Comparison of ENCODE assay signal across 8 cellular contexts in the genomic region with DNA sequence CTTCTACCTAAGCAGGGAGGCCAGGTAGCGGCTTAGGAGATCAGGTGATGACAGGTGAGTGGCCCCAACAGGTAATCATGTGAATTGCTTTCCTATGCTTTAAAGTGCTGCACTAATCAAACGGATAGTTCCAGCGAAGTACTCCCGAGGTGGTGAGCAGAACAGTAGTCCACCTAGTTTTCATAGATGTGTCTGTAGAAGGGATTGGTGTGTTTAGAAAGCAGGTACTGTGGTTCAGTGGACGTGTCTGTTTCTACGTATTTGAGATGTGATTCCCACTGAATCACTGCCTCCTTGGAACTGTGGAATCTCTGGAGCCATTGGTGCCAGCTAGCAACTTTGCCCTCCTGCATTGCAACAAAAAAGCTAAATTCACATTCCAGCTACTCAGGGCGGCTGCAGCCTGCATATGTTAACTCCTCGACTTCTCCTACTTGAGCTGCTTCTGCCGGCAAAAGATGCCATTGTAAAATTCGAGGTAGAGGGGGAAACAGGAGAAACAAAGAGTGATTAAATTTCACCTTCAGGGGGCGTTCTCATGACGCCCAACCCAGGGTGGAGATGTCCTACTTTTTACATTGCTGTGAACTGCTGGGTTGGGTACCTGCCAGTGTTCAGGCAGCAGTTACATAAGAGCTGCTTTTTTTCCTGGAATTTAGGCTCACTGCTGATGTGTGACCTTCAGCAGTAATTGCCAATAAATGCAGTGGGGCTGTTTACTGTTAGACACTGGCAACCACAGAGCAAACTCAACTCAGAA.
DNase-seq lines count a peak whose midpoint lies in the region; ATAC-seq and TF ChIP-seq lines count a peak whose summit lies in the region.

No MANE protein-coding gene starts in this region.

- TF ChIP-seq CTCF in OCI-LY1 (IDR thresholded peaks at IDR 0.05; ENCODE audit: low read length) = peak; percentile 42; the same call in 1 of the 2 replicates

- no peaks in the 10 kb centered on the region for H3F3A ChIP-seq in OCI-LY1 (ENCODE audit: insufficient read depth, low read length)

- no peaks in the 10 kb centered on the region for H3K9me2 ChIP-seq in OCI-LY1 (ENCODE audit: low read depth, low read length)

- H3K4me1 ChIP-seq in OCI-LY1 (ENCODE audit: insufficient read depth, low read length, severe bottlenecking) = no peaks in the 10 kb centered on the region
- no peaks in the 10 kb centered on the region for H3K4me1 ChIP-seq in thymus (ENCODE audit: control insufficient read depth, insufficient read depth, low read length)

- H3K27me3 ChIP-seq in OCI-LY1 (ENCODE audit: insufficient read depth, low read length) (no peaks in the 10 kb centered on the region), thymus (ENCODE audit: control insufficient read depth, insufficient read depth) (no peaks in the 10 kb centered on the region)

- DNase-seq in activated gamma-delta T cell treated with Interleukin-2 at 50 U/mL for 16 hours = peak; percentile 12
- no peak for DNase-seq in activated gamma-delta T cell (lab: John Stamatoyannopoulos, UW)
- peak; percentile 10 to 75 for DNase-seq in cerebellar nuclear complex (lab: John Stamatoyannopoulos, UW)
- peak; percentile 59 to 85 for DNase-seq in left colon
- DNase-seq in foreskin melanocyte = no peak

- H3K36me3 ChIP-seq in OCI-LY1 (ENCODE audit: insufficient read depth, low read length) (no peaks in the 10 kb centered on the region), thymus (ENCODE audit: control insufficient read depth, insufficient read depth) (peaks cover 22% of the 10 kb centered on the region)

- H3K9ac ChIP-seq in OCI-LY1 (ENCODE audit: low read length) = no peak overlapping the region

- H3K79me2 ChIP-seq in OCI-LY1 (ENCODE audit: insufficient read depth, low read length) = no peaks in the 10 kb centered on the region

- H2AFZ ChIP-seq in OCI-LY1 (ENCODE audit: low read length) = no peak overlapping the region

- intact Hi-C loops in left colon (cut with DNase I, micrococcal nuclease) = loop anchor here in 1 of 2 donors (5.0 to 10.0 kb wide), 2 partner anchors 104 to 267 kb away; no protein-coding TSS in a partner anchor

- H3K9me3 ChIP-seq in OCI-LY1 (ENCODE audit: low read length) = no peaks in the 10 kb centered on the region
- no peaks in the 10 kb centered on the region for H3K9me3 ChIP-seq in thymus (ENCODE audit: control insufficient read depth)

- ATAC-seq in left colon (peak; percentile 72), GM18870 (IDR thresholded peaks at IDR 0.05; ENCODE audit: unreplicated experiment) (no peak)

- H4K20me1 ChIP-seq in OCI-LY1 (ENCODE audit: insufficient read depth, low read length) = no peaks in the 10 kb centered on the region

- H3K27ac ChIP-seq in OCI-LY1 (ENCODE audit: low read depth, low read length, poor library complexity, severe bottlenecking) (no peak overlapping the region), thymus (ENCODE audit: low read depth) (peak overlapping the region; percentile 46)

- 81% methylated on average over 12 of the region's 12 CpGs for WGBS in thymus

- H3K4me2 ChIP-seq in OCI-LY1 (ENCODE audit: low read length) = no peak overlapping the region

- H3K4me3 ChIP-seq in OCI-LY1 (ENCODE audit: low read depth, low read length, poor library complexity, severe bottlenecking) (no peak overlapping the region), thymus (ENCODE audit: low read length) (no peak overlapping the region)

Comparison
In these comparisons a context has a peak if more than half of its experiments do, and no peak if none do; other contexts are left out.
1. DNase-seq: peak in activated gamma-delta T cell treated with Interleukin-2 at 50 U/mL for 16 hours (single experiment), cerebellar nuclear complex (2 of 2) and left colon (2 of 2); none in activated gamma-delta T cell (single experiment) and foreskin melanocyte (single experiment).